In the genomic region with DNA sequence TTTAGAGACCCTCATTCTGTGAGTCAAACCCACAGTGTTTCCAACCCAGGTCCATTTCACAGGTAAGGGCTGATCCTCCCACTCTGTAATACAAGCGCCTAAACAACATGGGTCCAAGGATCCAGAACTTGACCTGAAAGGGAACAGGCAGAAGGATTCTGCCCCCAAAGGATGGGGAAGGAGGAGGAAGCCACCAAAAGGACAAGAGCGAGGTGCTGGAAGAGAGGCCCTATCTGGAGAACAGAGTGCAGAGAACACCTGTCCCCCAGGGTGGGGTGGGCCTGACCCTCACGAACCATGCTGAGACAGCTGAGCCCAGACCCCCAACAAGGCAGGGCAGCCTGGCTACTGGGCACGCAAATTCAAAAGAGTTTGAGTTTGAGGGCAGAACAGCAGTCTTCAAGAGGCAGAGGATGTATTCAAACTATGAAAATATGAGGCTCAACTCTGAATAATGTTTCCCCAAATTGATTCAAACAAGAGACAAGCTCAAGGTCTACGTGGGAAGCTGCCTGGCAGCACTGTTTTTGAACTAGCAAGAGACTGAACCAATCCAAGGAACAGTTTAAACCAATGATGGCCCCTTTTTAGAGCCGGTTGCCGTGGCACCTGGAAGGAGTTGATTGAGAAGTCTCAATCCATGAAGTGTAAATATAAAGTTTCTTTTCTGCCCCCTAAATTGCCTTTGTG, we compare ENCODE assay signal across 1 cellular context.
TF ChIP-seq lines count a peak whose summit lies in the region.

No MANE protein-coding gene starts in this region.

TF ChIP-seq in HepG2, 621 proteins besides CTCF, POLR2A, EP300 and RAD21 (continued from another document and continues in another):
- no peak for TF ChIP-seq NFIB (CRISPR knock-in tag; IDR thresholded peaks at IDR 0.05; ENCODE audit: borderline replicate concordance)
- 0 out of 2 replicates have a peak, but pooled peaks have one; percentile 39 for TF ChIP-seq ZSCAN31 (CRISPR knock-in tag; IDR thresholded peaks at IDR 0.05; ENCODE audit: low read depth)
- TF ChIP-seq ZNF318 (CRISPR knock-in tag; IDR thresholded peaks at IDR 0.05): no peak
- no peak; the same call in 1 of the 2 replicates for TF ChIP-seq ZBTB7B (CRISPR knock-in tag; IDR thresholded peaks at IDR 0.05)
- TF ChIP-seq ZNF703 (CRISPR knock-in tag; IDR thresholded peaks at IDR 0.05; ENCODE audit: borderline replicate concordance): no peak
- TF ChIP-seq ZNF264 (CRISPR knock-in tag; IDR thresholded peaks at IDR 0.05): no peak
- TF ChIP-seq MBNL3 (CRISPR knock-in tag; conservative IDR thresholded peaks at IDR 0.05): no peak
- peak; percentile 79 for TF ChIP-seq ZC3H13 (CRISPR knock-in tag; IDR thresholded peaks at IDR 0.05)
- 0 out of 2 replicates have a peak, but pooled peaks have one; percentile 49 for TF ChIP-seq BCL3 (CRISPR knock-in tag; IDR thresholded peaks at IDR 0.05)
- no peak for TF ChIP-seq CC2D1A (CRISPR knock-in tag; IDR thresholded peaks at IDR 0.05)
- TF ChIP-seq CBFB (CRISPR knock-in tag; IDR thresholded peaks at IDR 0.05): 0 out of 2 replicates have a peak, but pooled peaks have one; percentile 19
- TF ChIP-seq GPN1 (CRISPR knock-in tag; IDR thresholded peaks at IDR 0.05; ENCODE audit: borderline replicate concordance): no peak
- TF ChIP-seq FIP1L1 (IDR thresholded peaks at IDR 0.05; ENCODE audit: borderline replicate concordance, insufficient read depth, low read depth, low read length): no peak
- TF ChIP-seq HNF4G (IDR thresholded peaks at IDR 0.05; ENCODE audit: borderline replicate concordance, low read depth, low read length): no peak
- TF ChIP-seq HNF4G (CRISPR knock-in tag; IDR thresholded peaks at IDR 0.05; ENCODE audit: borderline replicate concordance, low read depth): no peak
- TF ChIP-seq TCF12 (IDR thresholded peaks at IDR 0.05): no peak
- no peak for TF ChIP-seq TCF12 (CRISPR knock-in tag; IDR thresholded peaks at IDR 0.05)
- TF ChIP-seq, protein P1, sequence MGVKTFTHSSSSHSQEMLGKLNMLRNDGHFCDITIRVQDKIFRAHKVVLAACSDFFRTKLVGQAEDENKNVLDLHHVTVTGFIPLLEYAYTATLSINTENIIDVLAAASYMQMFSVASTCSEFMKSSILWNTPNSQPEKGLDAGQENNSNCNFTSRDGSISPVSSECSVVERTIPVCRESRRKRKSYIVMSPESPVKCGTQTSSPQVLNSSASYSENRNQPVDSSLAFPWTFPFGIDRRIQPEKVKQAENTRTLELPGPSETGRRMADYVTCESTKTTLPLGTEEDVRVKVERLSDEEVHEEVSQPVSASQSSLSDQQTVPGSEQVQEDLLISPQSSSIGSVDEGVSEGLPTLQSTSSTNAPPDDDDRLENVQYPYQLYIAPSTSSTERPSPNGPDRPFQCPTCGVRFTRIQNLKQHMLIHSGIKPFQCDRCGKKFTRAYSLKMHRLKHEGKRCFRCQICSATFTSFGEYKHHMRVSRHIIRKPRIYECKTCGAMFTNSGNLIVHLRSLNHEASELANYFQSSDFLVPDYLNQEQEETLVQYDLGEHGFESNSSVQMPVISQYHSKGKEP (CRISPR knock-in tag; IDR thresholded peaks at IDR 0.05): no peak
- no peak for TF ChIP-seq E2F2 (CRISPR knock-in tag; IDR thresholded peaks at IDR 0.05; ENCODE audit: borderline replicate concordance)
- no peak for TF ChIP-seq FOXM1 (CRISPR knock-in tag; IDR thresholded peaks at IDR 0.05)
- no peak for TF ChIP-seq RNF219 (CRISPR knock-in tag; IDR thresholded peaks at IDR 0.05)
- TF ChIP-seq BRD4 (CRISPR knock-in tag; IDR thresholded peaks at IDR 0.05): peak; percentile 61; the same call in 1 of the 2 replicates
- TF ChIP-seq RFX3 (CRISPR knock-in tag; IDR thresholded peaks at IDR 0.05): no peak
- no peak for TF ChIP-seq ZBTB46 (CRISPR knock-in tag; IDR thresholded peaks at IDR 0.05; ENCODE audit: borderline replicate concordance)
- TF ChIP-seq ZNF331 (CRISPR knock-in tag; IDR thresholded peaks at IDR 0.05): no peak
- peak; percentile 12; the same call in 1 of the 2 replicates for TF ChIP-seq CSRNP1 (CRISPR knock-in tag; IDR thresholded peaks at IDR 0.05)
- TF ChIP-seq LCORL (IDR thresholded peaks at IDR 0.05): no peak
- 0 out of 2 replicates have a peak, but pooled peaks have one; percentile 16 for TF ChIP-seq LCORL (CRISPR knock-in tag; IDR thresholded peaks at IDR 0.05)
- peak; percentile 34; the same call in 1 of the 2 replicates for TF ChIP-seq ZNF274 (CRISPR knock-in tag; IDR thresholded peaks at IDR 0.05)
- TF ChIP-seq RXRA (CRISPR knock-in tag; IDR thresholded peaks at IDR 0.05): 0 out of 2 replicates have a peak, but pooled peaks have one; percentile 20
- TF ChIP-seq ZMAT3 (CRISPR knock-in tag; conservative IDR thresholded peaks at IDR 0.05): no peak
- TF ChIP-seq ATF7 (IDR thresholded peaks at IDR 0.05): no peak
- TF ChIP-seq ATF7 (CRISPR knock-in tag; IDR thresholded peaks at IDR 0.05): no peak
- TF ChIP-seq ZNF549 (CRISPR knock-in tag; IDR thresholded peaks at IDR 0.05): no peak
- peak; percentile 82 for TF ChIP-seq RBFOX2 (IDR thresholded peaks at IDR 0.05; ENCODE audit: low read depth, low read length)
- no peak for TF ChIP-seq ZNF567 (CRISPR knock-in tag; IDR thresholded peaks at IDR 0.05; ENCODE audit: borderline replicate concordance)
- TF ChIP-seq SIX4 (CRISPR knock-in tag; IDR thresholded peaks at IDR 0.05): no peak
- TF ChIP-seq BCL6 (CRISPR knock-in tag; IDR thresholded peaks at IDR 0.05): no peak
- no peak for TF ChIP-seq HES4 (CRISPR knock-in tag; IDR thresholded peaks at IDR 0.05; ENCODE audit: borderline replicate concordance)
- 0 out of 2 replicates have a peak, but pooled peaks have one; percentile 23 for TF ChIP-seq ZNF235 (CRISPR knock-in tag; IDR thresholded peaks at IDR 0.05; ENCODE audit: borderline replicate concordance)
- TF ChIP-seq HOMEZ (CRISPR knock-in tag; IDR thresholded peaks at IDR 0.05; ENCODE audit: low read depth): no peak
